Comparison of ENCODE assay signal across 27 cellular contexts in genomic region chr1:55234016-55234415, GRCh38. TPM values are rescaled to one million over a fixed set of nuclear protein-coding genes. Genes with fewer than 3 reads are reported as not detected.
DNase-seq lines count a peak whose midpoint lies in the region; ATAC-seq, FAIRE-seq and TF ChIP-seq lines count a peak whose summit lies in the region.
"Had no signal": no experiment of that assay in that cellular context is flagged by ENCODE, and none has a peak within 500 bp of the region (broad histone marks: within the 10 kb centered on the region; RNA-seq: fewer than 3 reads in every experiment).

No MANE protein-coding gene starts in this region.

- no peak overlapping the region for H3K27ac ChIP-seq in HepG2 (ENCODE audit: extremely low read length, insufficient read depth, low read length)
- H3K27ac ChIP-seq in right lobe of liver = no peak overlapping the region
- H3K27ac ChIP-seq in caudate nucleus (ENCODE audit: low read depth, low read length) = no peak overlapping the region
- H3K27ac ChIP-seq: brain microvascular endothelial cell, C4-2B, heart right ventricle, Peyer's patch, tibial nerve had no signal

- TF ChIP-seq EP300 in HepG2 (IDR thresholded peaks at IDR 0.05; ENCODE audit: low read depth in 2 of 2, low read length in 2 of 2) = no peak
- no peak for TF ChIP-seq EP300 in HepG2 (CRISPR knock-in tag; IDR thresholded peaks at IDR 0.05; ENCODE audit: borderline replicate concordance)

- intact Hi-C loops in HepG2 (cut with micrococcal nuclease; ENCODE audit: unreplicated experiment) = no loop called here
- intact Hi-C loops in right lobe of liver (cut with DNase I) = no loop called here

- TF ChIP-seq RAD21 in HepG2 (CRISPR knock-in tag; IDR thresholded peaks at IDR 0.05) = no peak

- no peaks in the 10 kb centered on the region for H3K79me2 ChIP-seq in HepG2 (ENCODE audit: insufficient read depth, low read length)

- POLR2A ChIA-PET in HepG2 (lab: Yijun Ruan, JAX) = interaction anchor here (2.6 kb wide), 1 partner anchor 19 kb away, joined by 26 read pairs; the partner anchor contains the start of gene USP24

- no peaks in the 10 kb centered on the region for H3K27me3 ChIP-seq in HepG2 (ENCODE audit: control insufficient read depth in 1 of 2, insufficient read depth in 2 of 2, low read length in 2 of 2)
- no peaks in the 10 kb centered on the region for H3K27me3 ChIP-seq in right lobe of liver
- H3K27me3 ChIP-seq: brain microvascular endothelial cell, heart right ventricle, Peyer's patch, tibial nerve had no signal

- TF ChIP-seq CTCF in HepG2 (CRISPR knock-in tag; IDR thresholded peaks at IDR 0.05) (no peak), right lobe of liver (IDR thresholded peaks at IDR 0.05) (no peak), fibroblast of mammary gland (conservative IDR thresholded peaks at IDR 0.05; ENCODE audit: control insufficient read depth, insufficient read depth, low read depth, low read length) (no peak)

- WGBS in HepG2 (ENCODE audit: low lambda C conversion rate) = 86% methylated on average over 3 of the region's 3 CpGs
- 96% methylated on average over 3 of the region's 3 CpGs for WGBS in right lobe of liver (ENCODE audit: insufficient coverage, low coverage, low lambda C conversion rate, missing lambda C conversion rate)

- no peak for ATAC-seq in HepG2
- no peak for ATAC-seq in right lobe of liver
- ATAC-seq in activated naive CD4-positive, alpha-beta T cell treated with anti-CD3 and anti-CD28 coated beads, Interleukin-2, amount 50 U/mL, for 72 hours = no peak
- no peak for ATAC-seq in GM21367 (IDR thresholded peaks at IDR 0.05; ENCODE audit: unreplicated experiment)
- ATAC-seq: HCT116, heart right ventricle, natural killer cell had no signal

- H3K27ac Mint-ChIP-seq in activated naive CD4-positive, alpha-beta T cell treated with anti-CD3 and anti-CD28 coated beads, Interleukin-2, amount 50 U/mL, for 72 hours = peak overlapping the region in 1 of 2 donors; percentile 29
- H3K27ac Mint-ChIP-seq: activated naive CD8-positive, alpha-beta T cell treated with anti-CD3 and anti-CD28 coated beads, Interleukin-2, amount 10 ng/mL, durations not matched to agents 7 days and 5 days; natural killer cell; stimulated activated naive CD8-positive, alpha-beta T cell treated with anti-CD3 and anti-CD28 coated beads, Interleukin-15, Interleukin-2, amounts not matched to agents 100 ng/mL and 50 ng/mL, for 24 hours had no signal

- H3K36me3 ChIP-seq in HepG2 (replicated peaks in 1 of 2; ENCODE audit: control insufficient read depth in 1 of 2, insufficient read depth in 2 of 2, low read length in 2 of 2) = no peaks in the 10 kb centered on the region
- H3K36me3 ChIP-seq in right lobe of liver = no peaks in the 10 kb centered on the region
- H3K36me3 ChIP-seq: brain microvascular endothelial cell, heart right ventricle, Peyer's patch, tibial nerve had no signal

- CTCF ChIA-PET in HepG2 (lab: Yijun Ruan, JAX; ENCODE audit: low intra/inter-chr PET ratio, low total read pairs) = no interaction called here

- peak overlapping the region; percentile 20 for H2AFZ ChIP-seq in HepG2 (ENCODE audit: low read length)

- H3K36me3 Mint-ChIP-seq in activated naive CD4-positive, alpha-beta T cell treated with anti-CD3 and anti-CD28 coated beads, Interleukin-2, amount 50 U/mL, for 72 hours = no peaks in the 10 kb centered on the region
- H3K36me3 Mint-ChIP-seq: activated naive CD8-positive, alpha-beta T cell treated with anti-CD3 and anti-CD28 coated beads, Interleukin-2, amount 10 ng/mL, durations not matched to agents 7 days and 5 days; natural killer cell had no signal

- peak overlapping the region; percentile 66 for H3K4me2 ChIP-seq in HepG2 (ENCODE audit: low read depth, low read length)

- no peak for FAIRE-seq in HepG2 (lab: Jason Lieb, UNC)
- FAIRE-seq: endometrium had no signal

- H3K4me3 ChIP-seq in HepG2 (replicated peaks in 1 of 3; ENCODE audit: insufficient read depth in 1 of 3, low read depth in 2 of 3, low read length in 3 of 3) = peak overlapping the region in 2 of 3 experiments; percentile 46 to 51; a peak in 2 of 6 replicates
- no peak overlapping the region for H3K4me3 ChIP-seq in right lobe of liver
- H3K4me3 ChIP-seq in fibroblast of mammary gland (ENCODE audit: control insufficient read depth, low read depth, low read length) = no peak overlapping the region
- H3K4me3 ChIP-seq: heart right ventricle, Peyer's patch, tibial nerve had no signal

- DNase-seq in HepG2 (ENCODE audit: low spot score) (no peak), right lobe of liver (no peak), MV-4-11 (lab: John Stamatoyannopoulos, UW) (peak; percentile 21), fibroblast of mammary gland (ENCODE audit: low read depth) (peak; percentile 42), caudate nucleus (lab: John Stamatoyannopoulos, UW) (no peak)
- DNase-seq in activated naive CD4-positive, alpha-beta T cell treated with anti-CD3 and anti-CD28 coated beads, Interleukin-2, amount 50 U/mL, for 72 hours (ENCODE audit: low spot score in 2 of 2) = no peak
- no peak for DNase-seq in central memory CD4-positive, alpha-beta T cell
- DNase-seq: activated CD8-positive, alpha-beta memory T cell treated with anti-CD3 and anti-CD28 coated beads, Interleukin-2, amount 50 U/mL, for 4 hours; activated naive CD8-positive, alpha-beta T cell treated with anti-CD3 and anti-CD28 coated beads, Interleukin-2, amount 10 ng/mL, durations not matched to agents 7 days and 5 days; brain microvascular endothelial cell; cortex of kidney; heart right ventricle; KG1; natural killer cell; NCI-H1105; NCI-H2029 treated with DMSO at 0.1 percent for 48 hours; NK-92 treated with Interleukin-12 subunit alpha and Interleukin-12 subunit beta, amount 100 ng/mL, for 24 hours; Peyer's patch; stimulated activated CD4-positive, alpha-beta T cell treated with anti-CD3 and anti-CD28 coated beads, Interleukin-12 subunit alpha, Interleukin-12 subunit beta, amount 100 ng/mL, for 4 hours; stimulated activated CD4-positive, alpha-beta T cell treated with anti-CD3 and anti-CD28 coated beads, Interleukin-4, amount 100 ng/mL, for 4 hours had no signal

- H3K4me1 ChIP-seq in HepG2 (ENCODE audit: insufficient read depth, low read length) = peaks cover 31% of the 10 kb centered on the region
- H3K4me1 ChIP-seq in right lobe of liver = peaks cover 0 to 5% (median 0%) of the 10 kb centered on the region in 4 donors
- H3K4me1 ChIP-seq: Peyer's patch had no signal

- no peaks in the 10 kb centered on the region for H3K9me3 ChIP-seq in HepG2 (ENCODE audit: low read length)
- H3K9me3 ChIP-seq in right lobe of liver = no peaks in the 10 kb centered on the region
- H3K9me3 ChIP-seq: heart right ventricle, Peyer's patch, tibial nerve had no signal

- BruUV-seq in HepG2 (replicated peaks; lab: Mats Ljungman, UMichigan) = no TSS peak

- H3K9me3 Mint-ChIP-seq in activated naive CD4-positive, alpha-beta T cell treated with anti-CD3 and anti-CD28 coated beads, Interleukin-2, amount 50 U/mL, for 72 hours = peaks cover 0 to 10% of the 10 kb centered on the region in 2 donors
- H3K9me3 Mint-ChIP-seq: activated naive CD8-positive, alpha-beta T cell treated with anti-CD3 and anti-CD28 coated beads, Interleukin-2, amount 10 ng/mL, durations not matched to agents 7 days and 5 days; activated T-helper 17 cell treated with anti-CD3 and anti-CD28 coated beads, Interleukin-2, amount 50 U/mL, for 72 hours; natural killer cell; stimulated activated naive CD8-positive, alpha-beta T cell treated with anti-CD3 and anti-CD28 coated beads, Interleukin-15, Interleukin-2, amounts not matched to agents 100 ng/mL and 50 ng/mL, for 24 hours had no signal

- H4K20me1 ChIP-seq in HepG2 (ENCODE audit: insufficient read depth, low read length) = no peaks in the 10 kb centered on the region

- TF ChIP-seq POLR2A in HepG2 (IDR thresholded peaks at IDR 0.05; ENCODE audit: insufficient read depth in 1 of 2, low read depth in 2 of 2, low read length in 2 of 2) = no peak
- TF ChIP-seq POLR2A in right lobe of liver (IDR thresholded peaks at IDR 0.05) = no peak

- H3K9ac ChIP-seq in HepG2 (ENCODE audit: insufficient read depth, low read depth, low read length) = peak overlapping the region; percentile 54; the same call in 1 of the 2 replicates

- in situ Hi-C loops in HepG2 (cut with HindIII; ENCODE audit: extremely low pct_ligation_motif_present, low pct_unique_long_range_greater_than_20kb) = no loop called here

TF ChIP-seq in HepG2, 621 proteins besides CTCF, POLR2A, EP300 and RAD21 (continues in another document):
- TF ChIP-seq ZNF33A (CRISPR knock-in tag; IDR thresholded peaks at IDR 0.05; ENCODE audit: borderline replicate concordance) = no peak

RNA-seq across cellular contexts. Expression of gene USP24, which starts 18.9 kb away (rescaled TPM):
- total RNA-seq in HepG2 (2016; rRNA removed; fragmentation: Illumina TruSeq; extraction: Trizol) (47.6 and 59.5 TPM in 2 replicates), right lobe of liver (10 to 100 TPM; 19.9 to 28.0 (median 21.9) TPM)
- total RNA-seq in HepG2 (2016; cell fraction: cytosol; rRNA removed; fragmentation: Illumina TruSeq; extraction: Trizol; ENCODE audit: low read depth) = 4.1 and 5.1 TPM in 2 replicates
- total RNA-seq in HepG2 (2016; cell fraction: insoluble cytoplasmic fraction; rRNA removed; fragmentation: Illumina TruSeq; extraction: Trizol) = 41.1 and 53.7 TPM in 2 replicates
- 12.0 and 12.6 TPM in 2 replicates for total RNA-seq in HepG2 (2016; cell fraction: membrane; rRNA removed; fragmentation: Illumina TruSeq; extraction: Trizol)
- 76.5 and 77.4 TPM in 2 replicates for total RNA-seq in HepG2 (2016; cell fraction: nucleus; rRNA removed; fragmentation: Illumina TruSeq; extraction: Trizol)
- polyA plus RNA-seq in HepG2 (2011; rRNA removed) = 17.2 and 18.8 TPM in 2 replicates
- polyA plus RNA-seq in HepG2 (2011; cell fraction: cytosol; rRNA removed) = 9.7 and 11.6 TPM in 2 replicates
- 39.7 and 46.5 TPM in 2 replicates for polyA plus RNA-seq in HepG2 (2011; cell fraction: nucleus; rRNA removed)
- polyA plus RNA-seq in HepG2 (2012) = 24.9 and 34.6 TPM in 2 replicates
- 1.2 and 1.6 TPM in 2 replicates for polyA plus RNA-seq in HepG2 (2016; cell fraction: cytosol; fragmentation: Illumina TruSeq; extraction: Trizol; ENCODE audit: low read depth)
- polyA plus RNA-seq in HepG2 (2016; cell fraction: insoluble cytoplasmic fraction; fragmentation: Illumina TruSeq; extraction: Trizol; ENCODE audit: low read depth) = 34.7 and 34.9 TPM in 2 replicates
- polyA plus RNA-seq in HepG2 (2016; cell fraction: membrane; fragmentation: Illumina TruSeq; extraction: Trizol; ENCODE audit: low read depth) = 3.3 and 5.2 TPM in 2 replicates
- polyA plus RNA-seq in HepG2 (2016; cell fraction: nucleus; fragmentation: Illumina TruSeq; extraction: Trizol; ENCODE audit: insufficient read depth, low read depth) = 84.4 and 87.2 TPM in 2 replicates
- polyA minus RNA-seq in HepG2 (2011; rRNA and poly(A)+ RNA removed; ENCODE audit: low replicate concordance) = 35.1 and 36.7 TPM in 2 replicates
- 23.3 and 27.0 TPM in 2 replicates for polyA minus RNA-seq in HepG2 (2011; cell fraction: cytosol; rRNA and poly(A)+ RNA removed)
- polyA minus RNA-seq in HepG2 (2011; cell fraction: nucleus; rRNA and poly(A)+ RNA removed) = 181 and 197 TPM in 2 replicates
- 10 to 100 TPM; 34.0 to 48.7 TPM for total RNA-seq in activated naive CD4-positive, alpha-beta T cell treated with anti-CD3 and anti-CD28 coated beads, Interleukin-2, amount 50 U/mL, for 72 hours

Comparison
In these comparisons a context has a peak if more than half of its experiments do, and no peak if none do; other contexts are left out.
1. H3K4me3 ChIP-seq: peak in HepG2 (2 of 3); none in right lobe of liver (0 of 3) and fibroblast of mammary gland (single experiment).
2. DNase-seq: peak in MV-4-11 (single experiment) and fibroblast of mammary gland (single experiment); none in HepG2 (single experiment), right lobe of liver (0 of 3), activated naive CD4-positive, alpha-beta T cell treated with anti-CD3 and anti-CD28 coated beads, Interleukin-2, amount 50 U/mL, for 72 hours (0 of 2), central memory CD4-positive, alpha-beta T cell (single experiment) and caudate nucleus (0 of 61).